In genomic region chr3:16240229-16241023, GRCh38 we compare ENCODE assay signal across 9 cellular contexts. TPM values are rescaled to one million over a fixed set of nuclear protein-coding genes. Genes with fewer than 3 reads are reported as not detected.
DNase-seq lines count a peak whose midpoint lies in the region; ATAC-seq, FAIRE-seq and TF ChIP-seq lines count a peak whose summit lies in the region.
"Had no signal": no experiment of that assay in that cellular context is flagged by ENCODE, and none has a peak within 500 bp of the region (broad histone marks: within the 10 kb centered on the region; RNA-seq: fewer than 3 reads in every experiment).

No MANE protein-coding gene starts in this region.

- H2AFZ ChIP-seq in K562 (ENCODE audit: low read depth, low read length): no peak overlapping the region

- H3K9me3 ChIP-seq in K562 (replicated peaks; ENCODE audit: control insufficient read depth, insufficient read depth, low read depth, low read length): no peaks in the 10 kb centered on the region
- H3K9me3 ChIP-seq in right lobe of liver: no peaks in the 10 kb centered on the region

- H3K36me3 ChIP-seq in K562 (ENCODE audit: control insufficient read depth, insufficient read depth, low read length) (no peaks in the 10 kb centered on the region), right lobe of liver (no peaks in the 10 kb centered on the region)

- peaks cover 39% of the 10 kb centered on the region for H3K4me1 Mint-ChIP-seq in HFFc6 (ENCODE audit: low read depth)
- no peaks in the 10 kb centered on the region for H3K4me1 Mint-ChIP-seq in stimulated activated memory B cell treated with anti-CD40 and anti-IgM and Interleukin-4, amounts not matched to agents 10 μg/mL and 1 μg/mL and 100 μg/mL, for 72 hours

- intact Hi-C loops in K562 (cut with micrococcal nuclease) (no loop called here), right lobe of liver (cut with DNase I) (loop anchor here in 1 of 2 donors (10.0 kb wide), 2 partner anchors 186 to 606 kb away; no protein-coding TSS in a partner anchor)

- no peak overlapping the region for H3K4me2 ChIP-seq in K562 (ENCODE audit: insufficient read depth, low read length)

- no peaks in the 10 kb centered on the region for H3K27me3 Mint-ChIP-seq in HFFc6 (ENCODE audit: insufficient read depth)
- peaks cover 8% of the 10 kb centered on the region for H3K27me3 Mint-ChIP-seq in stimulated activated memory B cell treated with anti-CD40 and anti-IgM and Interleukin-4, amounts not matched to agents 10 μg/mL and 1 μg/mL and 100 μg/mL, for 72 hours

- no peaks in the 10 kb centered on the region for H3K9me1 ChIP-seq in K562 (ENCODE audit: control insufficient read depth, insufficient read depth, low read length)

- no peak overlapping the region; the same call in 1 of the 2 replicates for H3K4me3 Mint-ChIP-seq in HFFc6
- no peak overlapping the region for H3K4me3 Mint-ChIP-seq in stimulated activated memory B cell treated with anti-CD40 and anti-IgM and Interleukin-4, amounts not matched to agents 10 μg/mL and 1 μg/mL and 100 μg/mL, for 72 hours

- no peak for TF ChIP-seq RAD21 in K562 (CRISPR knock-in tag; conservative IDR thresholded peaks at IDR 0.05 in 1 of 2, IDR thresholded peaks at IDR 0.05 in 1 of 2)

- H3K4me1 ChIP-seq in K562 (replicated peaks in 1 of 2; ENCODE audit: control insufficient read depth in 2 of 2, insufficient read depth in 2 of 2, low read length in 2 of 2) (no peaks in the 10 kb centered on the region; a peak in 2 of 5 replicates), right lobe of liver (peaks cover 0 to 59% (median 0%) of the 10 kb centered on the region in 4 donors)

- TF ChIP-seq POLR2A in K562 (conservative IDR thresholded peaks at IDR 0.05) (no peak), right lobe of liver (IDR thresholded peaks at IDR 0.05) (no peak)

- no peak for TF ChIP-seq EP300 in K562 (IDR thresholded peaks at IDR 0.05; ENCODE audit: low read length)

- H3K27ac ChIP-seq in K562 (ENCODE audit: extremely low read depth, low read depth, low read length) (no peak overlapping the region), right lobe of liver (peak overlapping the region in 2 of 3 donors; percentile 35 to 50)

- H3K4me3 ChIP-seq in AG04449 (ENCODE audit: low read depth, low read length) (no peak overlapping the region), K562 (no peak overlapping the region), right lobe of liver (no peak overlapping the region)

- peak; percentile 37 for FAIRE-seq in K562 (lab: Jason Lieb, UNC)
- FAIRE-seq: colon had no signal

- BruUV-seq in K562 (replicated peaks; lab: Mats Ljungman, UMichigan): no TSS peak

- no peaks in the 10 kb centered on the region for H4K20me1 ChIP-seq in K562 (replicated peaks; ENCODE audit: control insufficient read depth, insufficient read depth, low read length)

- H3K9me3 Mint-ChIP-seq in HFFc6: no peaks in the 10 kb centered on the region
- no peaks in the 10 kb centered on the region for H3K9me3 Mint-ChIP-seq in stimulated activated memory B cell treated with anti-CD40 and anti-IgM and Interleukin-4, amounts not matched to agents 10 μg/mL and 1 μg/mL and 100 μg/mL, for 72 hours

- DNase-seq in AG04449 (ENCODE audit: low read depth, low spot score) (peak; percentile 34), HFFc6 (peak; percentile 64), K562 (ENCODE audit: extremely low read depth in 1 of 4, low spot score in 3 of 4) (no peak), right lobe of liver (no peak), superior temporal gyrus (ENCODE audit: extremely low spot score) (no peak), NCI-H1048 (lab: John Stamatoyannopoulos, UW) (no peak)

- ATAC-seq in K562 (peak; percentile 22; the same call in 1 of the 3 replicates), right lobe of liver (peak in 3 of 4 donors; percentile 42 to 75 (median 69)), HG03520 (IDR thresholded peaks at IDR 0.05; ENCODE audit: unreplicated experiment) (no peak)
- no peak for ATAC-seq in stimulated activated memory B cell treated with anti-CD40 and anti-IgM and Interleukin-4, amounts not matched to agents 10 μg/mL and 1 μg/mL and 100 μg/mL, for 72 hours

- in situ Hi-C loops in K562 (cut with MboI): loop anchor here (10.0 kb wide), 2 partner anchors 196 to 616 kb away; no protein-coding TSS in a partner anchor

- WGBS in K562 (ENCODE audit: insufficient coverage, low coverage, missing lambda C conversion rate): 6% methylated on average over 6 of the region's 6 CpGs
- 60% methylated on average over 6 of the region's 6 CpGs for WGBS in right lobe of liver (ENCODE audit: insufficient coverage, low coverage, low lambda C conversion rate, missing lambda C conversion rate)

- H3K9ac ChIP-seq in K562 (ENCODE audit: insufficient read depth in 1 of 2, low read depth in 2 of 2, low read length in 2 of 2): no peak overlapping the region

- POLR2A ChIA-PET in AG04449 (lab: Yijun Ruan, JAX) (no interaction called here), K562 (lab: Yijun Ruan, JAX) (interaction anchor here (0.6 to 1.8 kb wide), 3 partner anchors 12 to 1592 kb away, joined by 3 to 5 read pairs (median 3); no protein-coding TSS in a partner anchor)

- no peaks in the 10 kb centered on the region for H3K36me3 Mint-ChIP-seq in HFFc6 (ENCODE audit: low read depth)
- H3K36me3 Mint-ChIP-seq in stimulated activated memory B cell treated with anti-CD40 and anti-IgM and Interleukin-4, amounts not matched to agents 10 μg/mL and 1 μg/mL and 100 μg/mL, for 72 hours: no peaks in the 10 kb centered on the region

- CTCF ChIA-PET in AG04449 (lab: Yijun Ruan, JAX): interaction anchor here (0.7 to 4.7 kb wide), 6 partner anchors 12 to 1133 kb away, joined by 3 to 86 read pairs (median 3); no protein-coding TSS in a partner anchor
- CTCF ChIA-PET in K562 (lab: Yijun Ruan, JAX; ENCODE audit: low intra/inter-chr PET ratio): interaction anchor here (0.8 to 0.9 kb wide), 2 partner anchors 51 to 265 kb away, joined by 3 read pairs; no protein-coding TSS in a partner anchor

- H3K79me2 ChIP-seq in K562 (ENCODE audit: control insufficient read depth, insufficient read depth, low read length): no peaks in the 10 kb centered on the region

- peak overlapping the region; percentile 29 for H3K27ac Mint-ChIP-seq in HFFc6
- H3K27ac Mint-ChIP-seq in stimulated activated memory B cell treated with anti-CD40 and anti-IgM and Interleukin-4, amounts not matched to agents 10 μg/mL and 1 μg/mL and 100 μg/mL, for 72 hours: no peak overlapping the region

- H3K27me3 ChIP-seq in K562 (ENCODE audit: control insufficient read depth in 2 of 2, insufficient read depth in 2 of 2, low read length in 2 of 2): peaks cover 15 to 50% of the 10 kb centered on the region in 2 experiments
- no peaks in the 10 kb centered on the region for H3K27me3 ChIP-seq in right lobe of liver

- no peak for TF ChIP-seq CTCF in AG04449 (IDR thresholded peaks at IDR 0.05; ENCODE audit: insufficient read depth, low read length, missing control alignments)
- no peak for TF ChIP-seq CTCF in HFFc6 (IDR thresholded peaks at IDR 0.05)
- TF ChIP-seq CTCF in K562 (IDR thresholded peaks at IDR 0.05 in 2 of 3, conservative IDR thresholded peaks at IDR 0.05 in 1 of 3; ENCODE audit: insufficient read depth in 2 of 3, low read depth in 1 of 3, low read length in 3 of 3): no peak
- no peak for TF ChIP-seq CTCF in right lobe of liver (IDR thresholded peaks at IDR 0.05)

TF ChIP-seq in K562, 482 proteins besides CTCF, POLR2A, EP300 and RAD21 (continues in another document):
- TF ChIP-seq CREM (IDR thresholded peaks at IDR 0.05; ENCODE audit: low read depth): no peak
- no peak for TF ChIP-seq ZNF124 (CRISPR knock-in tag; IDR thresholded peaks at IDR 0.05)

RNA-seq across cellular contexts. Expression of gene DPH3, which starts 24.3 kb away (rescaled TPM):
- 10 to 100 TPM; 35.5 to 49.8 (median 44.3) TPM for total RNA-seq in HFFc6 (2021; fragmentation: NEBNext Ultra II Directional; extraction: Animal tissue kit (Norgen Biotek cat#: 25700))
- total RNA-seq in K562 (2011; cell fraction: chromatin; rRNA removed; ENCODE audit: low replicate concordance): 3.7 and 8.1 TPM in 2 replicates
- 3.0 and 3.2 TPM in 2 replicates for total RNA-seq in K562 (2011; cell fraction: nucleolus; rRNA removed)
- 6.1 and 11.6 TPM in 2 replicates for total RNA-seq in K562 (2011; cell fraction: nucleoplasm; rRNA removed)
- total RNA-seq in K562 (2014; rRNA removed): 15.9 and 16.0 TPM in 2 replicates
- total RNA-seq in K562 (2014; rRNA removed; fragmentation: Illumina TruSeq; extraction: Trizol): 32.8 and 34.2 TPM in 2 replicates
- total RNA-seq in K562 (2015; rRNA removed; fragmentation: Illumina TruSeq; extraction: Trizol): 26.9 and 30.3 TPM in 2 replicates
- 44.0 and 46.0 TPM in 2 replicates for total RNA-seq in K562 (2021)
- 48.3 and 62.7 TPM in 2 replicates for polyA plus RNA-seq in K562 (2011; rRNA removed)
- polyA plus RNA-seq in K562 (2011; cell fraction: cytosol; rRNA removed): 8.6 and 12.8 TPM in 2 replicates
- 5.3 and 11.8 TPM in 2 replicates for polyA plus RNA-seq in K562 (2011; cell fraction: nucleus; rRNA removed)
- 26.1 and 35.0 TPM in 2 replicates for polyA plus RNA-seq in K562 (2012)
- 36.6 and 38.7 TPM in 2 replicates for polyA plus RNA-seq in K562 (2014; fragmentation: Illumina TruSeq; extraction: Trizol)
- 100 to 1,000 TPM; 131 TPM for polyA plus RNA-seq in K562 (2014; fragmentation: Nextera tagmentation; extraction: Ambion mirVana)
- 27.2 and 28.3 TPM in 2 replicates for polyA plus RNA-seq in K562 (2014; rRNA removed)
- polyA minus RNA-seq in K562 (2011; rRNA and poly(A)+ RNA removed): 24.8 and 26.0 TPM in 2 replicates
- 11.1 and 12.0 TPM in 2 replicates for polyA minus RNA-seq in K562 (2011; cell fraction: cytosol; rRNA and poly(A)+ RNA removed)
- polyA minus RNA-seq in K562 (2011; cell fraction: nucleus; rRNA and poly(A)+ RNA removed): 5.1 and 9.1 TPM in 2 replicates
- total RNA-seq in right lobe of liver: 10 to 100 TPM in 5 of 6 experiments, 1 to 10 TPM in 1; 9.7 to 15.0 (median 12.9) TPM

RNA-seq across cellular contexts. Expression of gene OXNAD1, which starts 24.6 kb away (rescaled TPM):
- total RNA-seq in HFFc6 (2021; fragmentation: NEBNext Ultra II Directional; extraction: Animal tissue kit (Norgen Biotek cat#: 25700)): 1 to 10 TPM; 6.4 to 8.7 (median 8.1) TPM
- 95.1 and 114 TPM in 2 replicates for total RNA-seq in K562 (2011; cell fraction: chromatin; rRNA removed; ENCODE audit: low replicate concordance)
- 55.7 and 63.8 TPM in 2 replicates for total RNA-seq in K562 (2011; cell fraction: nucleolus; rRNA removed)
- 70.1 and 91.8 TPM in 2 replicates for total RNA-seq in K562 (2011; cell fraction: nucleoplasm; rRNA removed)
- total RNA-seq in K562 (2014; rRNA removed) (41.2 and 41.6 TPM in 2 replicates), K562 (2014; rRNA removed; fragmentation: Illumina TruSeq; extraction: Trizol) (43.6 and 49.4 TPM in 2 replicates), K562 (2015; rRNA removed; fragmentation: Illumina TruSeq; extraction: Trizol) (37.7 and 41.1 TPM in 2 replicates), K562 (2021) (38.9 and 40.9 TPM in 2 replicates), right lobe of liver (10 to 100 TPM in 5 of 6 experiments, 1 to 10 TPM in 1; 8.1 to 27.2 (median 16.2) TPM)
- polyA plus RNA-seq in K562 (2011; rRNA removed) (35.5 and 44.4 TPM in 2 replicates), K562 (2014; fragmentation: Illumina TruSeq; extraction: Trizol) (42.9 and 44.1 TPM in 2 replicates), K562 (2014; fragmentation: Nextera tagmentation; extraction: Ambion mirVana) (10 to 100 TPM; 12.8 to 14.5 TPM), K562 (2014; rRNA removed) (33.0 and 38.2 TPM in 2 replicates)
- polyA plus RNA-seq in K562 (2011; cell fraction: cytosol; rRNA removed): 19.0 and 27.9 TPM in 2 replicates
- 38.4 and 44.0 TPM in 2 replicates for polyA plus RNA-seq in K562 (2011; cell fraction: nucleus; rRNA removed)
- 25.3 and 33.7 TPM in 2 replicates for polyA plus RNA-seq in K562 (2012)
- polyA minus RNA-seq in K562 (2011; rRNA and poly(A)+ RNA removed): 63.7 and 64.9 TPM in 2 replicates
- 19.3 and 23.3 TPM in 2 replicates for polyA minus RNA-seq in K562 (2011; cell fraction: cytosol; rRNA and poly(A)+ RNA removed)
- 54.3 and 94.4 TPM in 2 replicates for polyA minus RNA-seq in K562 (2011; cell fraction: nucleus; rRNA and poly(A)+ RNA removed)

Comparison
In these comparisons a context has a peak if more than half of its experiments do, and no peak if none do; other contexts are left out.
1. DNase-seq: peak in AG04449 (single experiment) and HFFc6 (single experiment); none in K562 (0 of 4), right lobe of liver (0 of 3), superior temporal gyrus (single experiment) and NCI-H1048 (single experiment).
2. ATAC-seq: peak in K562 (single experiment) and right lobe of liver (3 of 4); none in HG03520 (single experiment) and stimulated activated memory B cell treated with anti-CD40 and anti-IgM and Interleukin-4, amounts not matched to agents 10 μg/mL and 1 μg/mL and 100 μg/mL, for 72 hours (single experiment).